Comparison of ENCODE assay signal across 8 cellular contexts in genomic region chr2:119338826-119339561, GRCh38. TPM values are rescaled to one million over a fixed set of nuclear protein-coding genes. Genes with fewer than 3 reads are reported as not detected.
DNase-seq lines count a peak whose midpoint lies in the region; ATAC-seq and TF ChIP-seq lines count a peak whose summit lies in the region.

No MANE protein-coding gene starts in this region.

- intact Hi-C loops in CD14-positive monocyte (cut with micrococcal nuclease) (no loop called here), natural killer cell (cut with micrococcal nuclease) (loop anchor here (1.0 kb wide), 1 partner anchor 27 kb away; the partner anchor contains the start of genes C2orf76 and DBI)

- peaks cover 5 to 14% of the 10 kb centered on the region in 2 donors for H3K36me3 Mint-ChIP-seq in CD14-positive monocyte
- H3K36me3 Mint-ChIP-seq in activated CD4-positive, alpha-beta T cell treated with anti-CD3 and anti-CD28 coated beads, Interleukin-2, amount 10 ng/mL, durations not matched to agents 7 days and 5 days (ENCODE audit: low read depth): peaks cover 3% of the 10 kb centered on the region
- no peaks in the 10 kb centered on the region for H3K36me3 Mint-ChIP-seq in natural killer cell

- H3K4me3 Mint-ChIP-seq in CD14-positive monocyte (peak overlapping the region in 1 of 2 donors; percentile 73), natural killer cell (peak overlapping the region; percentile 59)
- no peak overlapping the region for H3K4me3 Mint-ChIP-seq in activated CD4-positive, alpha-beta T cell treated with anti-CD3 and anti-CD28 coated beads, Interleukin-2, amount 10 ng/mL, durations not matched to agents 7 days and 5 days

- TF ChIP-seq CTCF in CD14-positive monocyte (IDR thresholded peaks at IDR 0.05) (no peak), natural killer cell (IDR thresholded peaks at IDR 0.05) (no peak)

- H3K27ac Mint-ChIP-seq in CD14-positive monocyte (peak overlapping the region in 4 of 7 donors; percentile 48 to 79 (median 70)), natural killer cell (peak overlapping the region; percentile 89)
- peak overlapping the region; percentile 78 for H3K27ac Mint-ChIP-seq in activated CD4-positive, alpha-beta T cell treated with anti-CD3 and anti-CD28 coated beads, Interleukin-2, amount 10 ng/mL, durations not matched to agents 7 days and 5 days

- H3K27me3 Mint-ChIP-seq in CD14-positive monocyte (ENCODE audit: low read depth in 3 of 3): no peaks in the 10 kb centered on the region
- H3K27me3 Mint-ChIP-seq in activated CD4-positive, alpha-beta T cell treated with anti-CD3 and anti-CD28 coated beads, Interleukin-2, amount 10 ng/mL, durations not matched to agents 7 days and 5 days: no peaks in the 10 kb centered on the region
- no peaks in the 10 kb centered on the region for H3K27me3 Mint-ChIP-seq in natural killer cell (ENCODE audit: low read depth in 2 of 2)

- no peak for DNase-seq in CD14-positive monocyte (ENCODE audit: low spot score)
- DNase-seq in activated CD4-positive, alpha-beta T cell treated with anti-CD3 and anti-CD28 coated beads, Interleukin-2, amount 10 ng/mL, durations not matched to agents 7 days and 5 days: peak; percentile 61
- peak; percentile 66 for DNase-seq in natural killer cell
- DNase-seq in anterior cingulate cortex (lab: John Stamatoyannopoulos, UW): no peak
- DNase-seq in NCI-H2107 (lab: John Stamatoyannopoulos, UW): no peak
- no peak for DNase-seq in kidney glomerular epithelial cell (lab: John Stamatoyannopoulos, UW)

- ATAC-seq in GM19395 (IDR thresholded peaks at IDR 0.05; ENCODE audit: unreplicated experiment) (peak; percentile 99), HG03432 (IDR thresholded peaks at IDR 0.05; ENCODE audit: unreplicated experiment) (peak; percentile 100), natural killer cell (peak; percentile 99 to 100 (median 100))

- H3K4me1 Mint-ChIP-seq in CD14-positive monocyte: peaks cover 14% of the 10 kb centered on the region
- H3K4me1 Mint-ChIP-seq in activated CD4-positive, alpha-beta T cell treated with anti-CD3 and anti-CD28 coated beads, Interleukin-2, amount 10 ng/mL, durations not matched to agents 7 days and 5 days: peaks cover 20% of the 10 kb centered on the region
- H3K4me1 Mint-ChIP-seq in natural killer cell: peaks cover 33 to 34% of the 10 kb centered on the region in 2 donors

- POLR2A ChIA-PET in activated CD4-positive, alpha-beta T cell treated with anti-CD3 and anti-CD28 coated beads, Interleukin-2, amount 10 ng/mL, durations not matched to agents 7 days and 5 days (lab: Charles Lee): no interaction called here

- H3K9me3 Mint-ChIP-seq in CD14-positive monocyte: no peaks in the 10 kb centered on the region
- H3K9me3 Mint-ChIP-seq in activated CD4-positive, alpha-beta T cell treated with anti-CD3 and anti-CD28 coated beads, Interleukin-2, amount 10 ng/mL, durations not matched to agents 7 days and 5 days: no peaks in the 10 kb centered on the region
- H3K9me3 Mint-ChIP-seq in natural killer cell: no peaks in the 10 kb centered on the region

- CTCF ChIA-PET in activated CD4-positive, alpha-beta T cell treated with anti-CD3 and anti-CD28 coated beads, Interleukin-2, amount 10 ng/mL, durations not matched to agents 7 days and 5 days (lab: Charles Lee): interaction anchor here (0.7 kb wide), 1 partner anchor 81 kb away, joined by 4 read pairs; no protein-coding TSS in a partner anchor

RNA-seq across cellular contexts. Expression of gene C2orf76, which starts 27.6 kb away (rescaled TPM):
- 10 to 100 TPM; 31.0 to 32.5 TPM for polyA plus RNA-seq in CD14-positive monocyte
- total RNA-seq in activated CD4-positive, alpha-beta T cell treated with anti-CD3 and anti-CD28 coated beads, Interleukin-2, amount 10 ng/mL, durations not matched to agents 7 days and 5 days: 1 to 10 TPM; 5.4 to 6.2 TPM
- 10 to 100 TPM; 14.1 to 21.9 (median 20.5) TPM for total RNA-seq in natural killer cell

RNA-seq across cellular contexts. Expression of gene DBI, which starts 27.8 kb away (rescaled TPM):
- 100 to 1,000 TPM; 398 to 436 TPM for polyA plus RNA-seq in CD14-positive monocyte
- 100 to 1,000 TPM; 130 to 136 TPM for total RNA-seq in activated CD4-positive, alpha-beta T cell treated with anti-CD3 and anti-CD28 coated beads, Interleukin-2, amount 10 ng/mL, durations not matched to agents 7 days and 5 days
- total RNA-seq in natural killer cell: 100 to 1,000 TPM in 1 of 3 donors, 10 to 100 TPM in 2; 85.1 to 109 (median 93.2) TPM

Comparison
In these comparisons a context has a peak if more than half of its experiments do, and no peak if none do; other contexts are left out.
1. DNase-seq: peak in activated CD4-positive, alpha-beta T cell treated with anti-CD3 and anti-CD28 coated beads, Interleukin-2, amount 10 ng/mL, durations not matched to agents 7 days and 5 days (single experiment) and natural killer cell (single experiment); none in CD14-positive monocyte (single experiment), anterior cingulate cortex (0 of 58), NCI-H2107 (single experiment) and kidney glomerular epithelial cell (single experiment).
2. Peak in every context shown above with its lines, with median percentiles within 50 percentile points of each other: H3K27ac Mint-ChIP-seq and ATAC-seq.